Comparison of ENCODE assay signal across 9 cellular contexts in genomic region chr20:64131406-64131805, GRCh38. TPM values are rescaled to one million over a fixed set of nuclear protein-coding genes. Genes with fewer than 3 reads are reported as not detected.
DNase-seq lines count a peak whose midpoint lies in the region; ATAC-seq and TF ChIP-seq lines count a peak whose summit lies in the region.
"Had no signal": no experiment of that assay in that cellular context is flagged by ENCODE, and none has a peak within 500 bp of the region (broad histone marks: within the 10 kb centered on the region; RNA-seq: fewer than 3 reads in every experiment).

No MANE protein-coding gene starts in this region.

- H3K27ac Mint-ChIP-seq in T-cell = no peak overlapping the region
- H3K27ac Mint-ChIP-seq: T-helper 1 cell treated with Interleukin-12 subunit alpha and Interleukin-12 subunit beta and Interleukin-4 antibody, amounts not matched to agents 30 μg/mL and 1 μg/mL, for 36 hours had no signal

- no peak overlapping the region for H3K4me3 Mint-ChIP-seq in T-cell
- H3K4me3 Mint-ChIP-seq: T-helper 1 cell treated with Interleukin-12 subunit alpha and Interleukin-12 subunit beta and Interleukin-4 antibody, amounts not matched to agents 30 μg/mL and 1 μg/mL, for 36 hours had no signal

- CTCF ChIA-PET in T-cell (lab: Charles Lee) = no interaction called here

- POLR2A ChIA-PET in T-cell (lab: Charles Lee) = no interaction called here

- no peaks in the 10 kb centered on the region for H3K9me3 Mint-ChIP-seq in T-cell
- H3K9me3 Mint-ChIP-seq: T-helper 1 cell treated with Interleukin-12 subunit alpha and Interleukin-12 subunit beta and Interleukin-4 antibody, amounts not matched to agents 30 μg/mL and 1 μg/mL, for 36 hours had no signal

- ATAC-seq in GM19463 (IDR thresholded peaks at IDR 0.05; ENCODE audit: unreplicated experiment) (no peak), T-cell (replicated peaks in 1 of 4) (no peak), GM19467 (IDR thresholded peaks at IDR 0.05; ENCODE audit: unreplicated experiment) (no peak)

- no peaks in the 10 kb centered on the region for H3K4me1 Mint-ChIP-seq in T-cell

- no peak overlapping the region for H3K4me3 ChIP-seq in AG09309 (ENCODE audit: control insufficient read depth, low read depth, low read length)
- H3K4me3 ChIP-seq in fibroblast of villous mesenchyme (ENCODE audit: low read depth, low read length) = no peak overlapping the region

- DNase-seq in AG09309 (ENCODE audit: low read depth) (no peak), RPMI7951 (ENCODE audit: low read depth) (peak; percentile 73), fibroblast of villous mesenchyme (ENCODE audit: low read depth) (peak; percentile 3), iPS-NIHi7 (ENCODE audit: extremely low spot score) (no peak), T-cell (no peak)

- H3K27me3 Mint-ChIP-seq in T-cell = peaks cover 11 to 22% of the 10 kb centered on the region in 2 donors

- H3K36me3 Mint-ChIP-seq in T-cell = no peaks in the 10 kb centered on the region

- peak; percentile 36 for TF ChIP-seq CTCF in AG09309 (IDR thresholded peaks at IDR 0.05; ENCODE audit: control insufficient read depth, insufficient read depth, low read depth, low read length, missing control alignments)
- TF ChIP-seq CTCF in GM12872 (IDR thresholded peaks at IDR 0.05; ENCODE audit: insufficient read depth, low read depth, low read length) = peak; percentile 37
- peak; percentile 32 for TF ChIP-seq CTCF in fibroblast of villous mesenchyme (IDR thresholded peaks at IDR 0.05; ENCODE audit: insufficient read depth, low read depth, low read length)

RNA-seq across cellular contexts. Expression of gene NPBWR2, which starts 24.0 kb away (rescaled TPM):
- total RNA-seq in RPMI7951 (2014; rRNA removed; shearing (Covaris generic)) = not detected in 2 replicates
- not detected in 2 replicates for total RNA-seq in fibroblast of villous mesenchyme
- not detected for total RNA-seq in T-cell

RNA-seq across cellular contexts. Expression of gene MYT1, which starts 32.8 kb away (rescaled TPM):
- not detected in 2 replicates for total RNA-seq in RPMI7951 (2014; rRNA removed; shearing (Covaris generic))
- total RNA-seq in fibroblast of villous mesenchyme = not detected in 2 replicates
- total RNA-seq in T-cell = under 1 TPM in 1 of 5 donors, not detected in 4; 0.06 TPM

RNA-seq across cellular contexts. Expression of gene LKAAEAR1, which starts 47.2 kb away (rescaled TPM):
- total RNA-seq in RPMI7951 (2014; rRNA removed; shearing (Covaris generic)) = 0.39 and 0.48 TPM in 2 replicates
- total RNA-seq in fibroblast of villous mesenchyme (under 0.01 TPM in 1 of 2 replicates, not detected in the other), T-cell (under 1 TPM in 3 of 5 donors, not detected in 2; 0.30 to 0.86 (median 0.35) TPM)

RNA-seq across cellular contexts. Expression of gene OPRL1, which starts 51.5 kb away (rescaled TPM):
- total RNA-seq in RPMI7951 (2014; rRNA removed; shearing (Covaris generic)) = 0.29 and 0.84 TPM in 2 replicates
- total RNA-seq in fibroblast of villous mesenchyme (1.6 and 1.7 TPM in 2 replicates), T-cell (1 to 10 TPM; 1.1 to 1.9 (median 1.5) TPM)

RNA-seq across cellular contexts. Expression of gene RGS19, which starts 52.1 kb away (rescaled TPM):
- total RNA-seq in RPMI7951 (2014; rRNA removed; shearing (Covaris generic)) = 18.9 and 22.0 TPM in 2 replicates
- total RNA-seq in fibroblast of villous mesenchyme (13.0 and 13.2 TPM in 2 replicates), T-cell (10 to 100 TPM; 39.2 to 61.7 (median 57.3) TPM)

Comparison
In these comparisons a context has a peak if more than half of its experiments do, and no peak if none do; other contexts are left out.
1. DNase-seq: peak in RPMI7951 (single experiment) and fibroblast of villous mesenchyme (single experiment); none in AG09309 (single experiment), iPS-NIHi7 (single experiment) and T-cell (0 of 34).
2. Peak in every context shown above with its lines, with median percentiles within 50 percentile points of each other: CTCF ChIP-seq.